Comparison of ENCODE assay signal across 10 cellular contexts in genomic region chr7:20402297-20403230, GRCh38.
DNase-seq lines count a peak whose midpoint lies in the region; ATAC-seq, FAIRE-seq and TF ChIP-seq lines count a peak whose summit lies in the region.
"Had no signal": no experiment of that assay in that cellular context is flagged by ENCODE, and none has a peak within 500 bp of the region (broad histone marks: within the 10 kb centered on the region; RNA-seq: fewer than 3 reads in every experiment).

No MANE protein-coding gene starts in this region.

- H3K4me1 Mint-ChIP-seq in activated T-cell treated with anti-CD3 and anti-CD28 coated beads, Interleukin-2, amount 50 U/mL, for 4 hours (ENCODE audit: low read depth): no peaks in the 10 kb centered on the region
- H3K4me1 Mint-ChIP-seq: activated naive CD4-positive, alpha-beta T cell treated with anti-CD3 and anti-CD28 coated beads, Interleukin-2, amount 50 U/mL, for 24 hours had no signal

- ATAC-seq in foreskin keratinocyte: no peak
- ATAC-seq in activated T-cell treated with anti-CD3 and anti-CD28 coated beads, Interleukin-2, amount 50 U/mL, for 4 hours: no peak

- H3K27me3 ChIP-seq in foreskin keratinocyte (no peaks in the 10 kb centered on the region), small intestine (ENCODE audit: control insufficient read depth in 2 of 2, insufficient read depth in 2 of 2, low read length in 2 of 2) (no peaks in the 10 kb centered on the region)

- TF ChIP-seq CTCF in 22Rv1 (IDR thresholded peaks at IDR 0.05) (peak; percentile 81), GM12864 (IDR thresholded peaks at IDR 0.05; ENCODE audit: low read depth, low read length, missing control alignments) (peak; percentile 10), foreskin keratinocyte (conservative IDR thresholded peaks at IDR 0.05) (peak; percentile 66)

- H3K27me3 Mint-ChIP-seq in activated T-cell treated with anti-CD3 and anti-CD28 coated beads, Interleukin-2, amount 50 U/mL, for 4 hours (ENCODE audit: low read depth): no peaks in the 10 kb centered on the region
- H3K27me3 Mint-ChIP-seq: activated naive CD4-positive, alpha-beta T cell treated with anti-CD3 and anti-CD28 coated beads, Interleukin-2, amount 50 U/mL, for 24 hours had no signal

- H3K36me3 Mint-ChIP-seq in activated T-cell treated with anti-CD3 and anti-CD28 coated beads, Interleukin-2, amount 50 U/mL, for 4 hours (ENCODE audit: insufficient read depth): no peaks in the 10 kb centered on the region
- H3K36me3 Mint-ChIP-seq: activated naive CD4-positive, alpha-beta T cell treated with anti-CD3 and anti-CD28 coated beads, Interleukin-2, amount 50 U/mL, for 24 hours had no signal

- H3K9me3 ChIP-seq in small intestine (ENCODE audit: control insufficient read depth, low read depth): no peaks in the 10 kb centered on the region

- DNase-seq in GM12864 (ENCODE audit: low read depth) (no peak), foreskin keratinocyte (no peak), small intestine (no peak), NCI-H524 treated with DMSO at 0.1 percent for 48 hours (lab: John Stamatoyannopoulos, UW) (no peak)
- no peak for DNase-seq in activated T-cell treated with anti-CD3 and anti-CD28 coated beads, Interleukin-2, amount 50 U/mL, for 4 hours
- no peak for DNase-seq in activated T-cell treated with anti-CD3 and anti-CD28 coated beads, Interleukin-2, amount 50 U/mL, for 48 hours
- DNase-seq: COR-L47 had no signal

- H3K4me3 ChIP-seq in GM12864 (ENCODE audit: low read depth, low read length) (no peak overlapping the region), small intestine (ENCODE audit: low read depth in 1 of 2, low read length in 2 of 2) (no peak overlapping the region)

- no peak overlapping the region for H3K4me3 Mint-ChIP-seq in activated T-cell treated with anti-CD3 and anti-CD28 coated beads, Interleukin-2, amount 50 U/mL, for 4 hours
- H3K4me3 Mint-ChIP-seq: activated naive CD4-positive, alpha-beta T cell treated with anti-CD3 and anti-CD28 coated beads, Interleukin-2, amount 50 U/mL, for 24 hours had no signal

- H3K36me3 ChIP-seq in small intestine (ENCODE audit: control insufficient read depth in 2 of 2, insufficient read depth in 2 of 2, low read length in 2 of 2): no peaks in the 10 kb centered on the region

- H3K4me1 ChIP-seq in foreskin keratinocyte (peaks cover 8% of the 10 kb centered on the region), small intestine (ENCODE audit: control insufficient read depth in 2 of 2, insufficient read depth in 1 of 2, low read depth in 1 of 2, low read length in 1 of 2) (peaks cover 1 to 3% of the 10 kb centered on the region in 2 donors)

- 62 to 66% (median 65%) methylated on average over 5 of the region's 5 CpGs for WGBS in small intestine, 3 donors

- FAIRE-seq in TTC549 (lab: Jason Lieb, UNC): peak; percentile 5
- no peak for FAIRE-seq in small intestine (lab: Jason Lieb, UNC)

- no peaks in the 10 kb centered on the region for H3K9me3 Mint-ChIP-seq in activated T-cell treated with anti-CD3 and anti-CD28 coated beads, Interleukin-2, amount 50 U/mL, for 4 hours
- H3K9me3 Mint-ChIP-seq: activated naive CD4-positive, alpha-beta T cell treated with anti-CD3 and anti-CD28 coated beads, Interleukin-2, amount 50 U/mL, for 24 hours had no signal

- H3K27ac ChIP-seq in 22Rv1 (no peak overlapping the region), foreskin keratinocyte (no peak overlapping the region), small intestine (ENCODE audit: low read depth in 1 of 2, low read length in 1 of 2) (no peak overlapping the region)

Comparison
In these comparisons a context has a peak if more than half of its experiments do, and no peak if none do; other contexts are left out.
1. CTCF ChIP-seq: peak in every context shown above with its lines; median percentile 81 in 22Rv1; 66 in foreskin keratinocyte; 10 in GM12864.